16 cellular contexts compared by ENCODE assay signal in the genomic region with DNA sequence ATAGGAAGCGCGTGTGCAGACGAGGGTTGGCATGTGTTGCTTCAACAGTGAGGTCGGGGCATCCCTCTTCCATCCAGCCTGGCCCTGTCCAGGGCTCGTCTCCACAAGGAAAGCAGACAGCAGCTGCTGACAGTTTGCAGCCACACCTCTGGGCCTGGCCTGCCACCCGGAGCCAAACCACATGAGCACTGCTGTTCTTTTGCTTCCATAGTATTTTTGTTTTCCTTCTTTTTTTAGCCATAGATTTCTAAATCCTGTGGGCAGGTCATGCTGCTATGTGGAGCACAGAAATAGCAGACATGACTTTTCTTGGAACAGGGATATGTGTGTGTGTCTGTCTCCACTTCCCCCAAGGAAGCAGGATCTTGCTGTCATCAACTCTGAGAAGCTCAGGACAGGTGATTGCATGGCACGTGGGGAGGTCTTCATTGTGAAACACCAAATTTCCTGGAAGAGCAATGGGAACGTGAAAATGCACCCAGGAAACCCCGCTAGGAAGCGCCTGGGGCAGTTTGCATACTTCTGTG.
DNase-seq lines count a peak whose midpoint lies in the region; ATAC-seq and TF ChIP-seq lines count a peak whose summit lies in the region.
"Had no signal": no experiment of that assay in that cellular context is flagged by ENCODE, and none has a peak within 500 bp of the region (broad histone marks: within the 10 kb centered on the region; RNA-seq: fewer than 3 reads in every experiment).

No MANE protein-coding gene starts in this region.

- intact Hi-C loops in psoas muscle (cut with DNase I) = loop anchor here in 1 of 2 donors (5.0 to 10.0 kb wide), 2 partner anchors 613 to 1281 kb away; no protein-coding TSS in a partner anchor

- H3K27ac ChIP-seq in cardiac muscle cell (peak overlapping the region; percentile 78), psoas muscle (peak overlapping the region; percentile 80)
- H3K27ac ChIP-seq: SJSA1 had no signal

- H3K4me1 ChIP-seq in cardiac muscle cell (ENCODE audit: low read depth) (peaks cover 6% of the 10 kb centered on the region), psoas muscle (peaks cover 27% of the 10 kb centered on the region)

- peak overlapping the region; percentile 8 for H3K27ac Mint-ChIP-seq in T-helper 1 cell treated with Interleukin-12 subunit alpha and Interleukin-12 subunit beta and Interleukin-4 antibody, amounts not matched to agents 30 μg/mL and 1 μg/mL, for 36 hours
- H3K27ac Mint-ChIP-seq: activated CD4-positive, alpha-beta memory T cell treated with anti-CD3 and anti-CD28 coated beads, Interleukin-2, amount 10 ng/mL, durations not matched to agents 7 days and 5 days had no signal

- H3K9me3 ChIP-seq in cardiac muscle cell (ENCODE audit: low read depth) (no peaks in the 10 kb centered on the region), psoas muscle (no peaks in the 10 kb centered on the region)
- H3K9me3 ChIP-seq: SJSA1 had no signal

- no peaks in the 10 kb centered on the region for H3K36me3 ChIP-seq in cardiac muscle cell
- H3K36me3 ChIP-seq in psoas muscle (ENCODE audit: insufficient read depth in 1 of 2, low read depth in 1 of 2) = peaks cover 0 to 10% of the 10 kb centered on the region in 2 donors

- H3K4me1 Mint-ChIP-seq in T-helper 1 cell treated with Interleukin-12 subunit alpha and Interleukin-12 subunit beta and Interleukin-4 antibody, amounts not matched to agents 30 μg/mL and 1 μg/mL, for 36 hours (ENCODE audit: low read depth) = peaks cover 20% of the 10 kb centered on the region

- no peak overlapping the region for H3K4me3 Mint-ChIP-seq in T-helper 1 cell treated with Interleukin-12 subunit alpha and Interleukin-12 subunit beta and Interleukin-4 antibody, amounts not matched to agents 30 μg/mL and 1 μg/mL, for 36 hours
- H3K4me3 Mint-ChIP-seq: activated CD4-positive, alpha-beta memory T cell treated with anti-CD3 and anti-CD28 coated beads, Interleukin-2, amount 10 ng/mL, durations not matched to agents 7 days and 5 days; CD14-positive monocyte had no signal

- peak; percentile 92 to 97 (median 94) for ATAC-seq in psoas muscle
- no peak for ATAC-seq in HG03095 (IDR thresholded peaks at IDR 0.05; ENCODE audit: unreplicated experiment)

- H3K4me3 ChIP-seq in cardiac muscle cell = no peak overlapping the region
- no peak overlapping the region for H3K4me3 ChIP-seq in psoas muscle
- H3K4me3 ChIP-seq: SJSA1 had no signal

- DNase-seq in T-helper 1 cell (no peak), amniotic epithelial cell (ENCODE audit: low read depth) (peak; percentile 56), cardiac muscle cell (ENCODE audit: low read depth in 1 of 2, low spot score in 1 of 2) (peak; percentile 50 to 68), psoas muscle (peak; percentile 79 to 92), DMS53 treated with DMSO at 0.1 percent for 48 hours (lab: John Stamatoyannopoulos, UW; ENCODE audit: unreplicated experiment) (no peak)
- DNase-seq in activated CD4-positive, alpha-beta T cell treated with anti-CD3 and anti-CD28 coated beads, Interleukin-2, amount 50 U/mL, for 4 hours = no peak
- DNase-seq: 8988T; activated CD4-positive, alpha-beta memory T cell treated with anti-CD3 and anti-CD28 coated beads, Interleukin-2, amount 10 ng/mL, durations not matched to agents 7 days and 5 days; activated naive CD4-positive, alpha-beta T cell; KBM-7; NCI-H1105; NCI-H2171 treated with DMSO at 0.1 percent for 48 hours had no signal

- H3K36me3 Mint-ChIP-seq in T-helper 1 cell treated with Interleukin-12 subunit alpha and Interleukin-12 subunit beta and Interleukin-4 antibody, amounts not matched to agents 30 μg/mL and 1 μg/mL, for 36 hours (ENCODE audit: low read depth) = peaks cover 12% of the 10 kb centered on the region

- H3K27me3 ChIP-seq in cardiac muscle cell (no peaks in the 10 kb centered on the region), psoas muscle (ENCODE audit: insufficient read depth in 3 of 3, low read length in 2 of 3) (no peaks in the 10 kb centered on the region)
- H3K27me3 ChIP-seq: SJSA1 had no signal

- H3K27me3 Mint-ChIP-seq in T-helper 1 cell treated with Interleukin-12 subunit alpha and Interleukin-12 subunit beta and Interleukin-4 antibody, amounts not matched to agents 30 μg/mL and 1 μg/mL, for 36 hours (ENCODE audit: low read depth) = no peaks in the 10 kb centered on the region
- H3K27me3 Mint-ChIP-seq: activated CD4-positive, alpha-beta memory T cell treated with anti-CD3 and anti-CD28 coated beads, Interleukin-2, amount 10 ng/mL, durations not matched to agents 7 days and 5 days had no signal

- H3K9me3 Mint-ChIP-seq in T-helper 1 cell treated with Interleukin-12 subunit alpha and Interleukin-12 subunit beta and Interleukin-4 antibody, amounts not matched to agents 30 μg/mL and 1 μg/mL, for 36 hours = no peaks in the 10 kb centered on the region
- H3K9me3 Mint-ChIP-seq: activated CD4-positive, alpha-beta memory T cell treated with anti-CD3 and anti-CD28 coated beads, Interleukin-2, amount 10 ng/mL, durations not matched to agents 7 days and 5 days; CD14-positive monocyte had no signal

- WGBS in psoas muscle, 3 donors = 27 to 44% (median 28%) methylated on average over 10 of the region's 10 CpGs

- no peak for TF ChIP-seq CTCF in cardiac muscle cell (IDR thresholded peaks at IDR 0.05; ENCODE audit: low read depth, low read length)
- no peak for TF ChIP-seq CTCF in psoas muscle (IDR thresholded peaks at IDR 0.05)

Comparison
In these comparisons a context has a peak if more than half of its experiments do, and no peak if none do; other contexts are left out.
1. DNase-seq: peak in amniotic epithelial cell (single experiment), cardiac muscle cell (2 of 2) and psoas muscle (2 of 2); none in T-helper 1 cell (0 of 5), activated CD4-positive, alpha-beta T cell treated with anti-CD3 and anti-CD28 coated beads, Interleukin-2, amount 50 U/mL, for 4 hours (0 of 2) and DMS53 treated with DMSO at 0.1 percent for 48 hours (single experiment).